1 cellular context compared by ENCODE assay signal in genomic region chr16:9124908-9125584, GRCh38.
TF ChIP-seq lines count a peak whose summit lies in the region.

No MANE protein-coding gene starts in this region.

TF ChIP-seq in IMR-90, 13 proteins besides CTCF, POLR2A, EP300 and RAD21:
- TF ChIP-seq MAFK (IDR thresholded peaks at IDR 0.05; ENCODE audit: low read depth, low read length) = no peak
- TF ChIP-seq USF2 (IDR thresholded peaks at IDR 0.05; ENCODE audit: low read depth, low read length) = no peak
- TF ChIP-seq BHLHE40 (IDR thresholded peaks at IDR 0.05; ENCODE audit: low read depth, low read length) = no peak
- no peak for TF ChIP-seq MAZ (IDR thresholded peaks at IDR 0.05; ENCODE audit: borderline replicate concordance, low read depth, low read length)
- TF ChIP-seq ELK1 (IDR thresholded peaks at IDR 0.05; ENCODE audit: borderline replicate concordance, low read depth, low read length) = no peak
- no peak for TF ChIP-seq RCOR1 (IDR thresholded peaks at IDR 0.05; ENCODE audit: insufficient replicate concordance, low read length)
- TF ChIP-seq FOS (IDR thresholded peaks at IDR 0.05; ENCODE audit: low read depth, low read length) = no peak
- no peak for TF ChIP-seq CEBPB (IDR thresholded peaks at IDR 0.05; ENCODE audit: low read depth, low read length)
- TF ChIP-seq RFX5 (IDR thresholded peaks at IDR 0.05; ENCODE audit: low read depth, low read length) = no peak
- no peak for TF ChIP-seq CHD1 (IDR thresholded peaks at IDR 0.05; ENCODE audit: low read depth, low read length)
- TF ChIP-seq MXI1 (IDR thresholded peaks at IDR 0.05; ENCODE audit: borderline replicate concordance, low read depth, low read length) = no peak
- no peak for TF ChIP-seq SMC3 (IDR thresholded peaks at IDR 0.05; ENCODE audit: low read depth, low read length)
